ENCODE assay signal across 1 cellular context in the genomic region with DNA sequence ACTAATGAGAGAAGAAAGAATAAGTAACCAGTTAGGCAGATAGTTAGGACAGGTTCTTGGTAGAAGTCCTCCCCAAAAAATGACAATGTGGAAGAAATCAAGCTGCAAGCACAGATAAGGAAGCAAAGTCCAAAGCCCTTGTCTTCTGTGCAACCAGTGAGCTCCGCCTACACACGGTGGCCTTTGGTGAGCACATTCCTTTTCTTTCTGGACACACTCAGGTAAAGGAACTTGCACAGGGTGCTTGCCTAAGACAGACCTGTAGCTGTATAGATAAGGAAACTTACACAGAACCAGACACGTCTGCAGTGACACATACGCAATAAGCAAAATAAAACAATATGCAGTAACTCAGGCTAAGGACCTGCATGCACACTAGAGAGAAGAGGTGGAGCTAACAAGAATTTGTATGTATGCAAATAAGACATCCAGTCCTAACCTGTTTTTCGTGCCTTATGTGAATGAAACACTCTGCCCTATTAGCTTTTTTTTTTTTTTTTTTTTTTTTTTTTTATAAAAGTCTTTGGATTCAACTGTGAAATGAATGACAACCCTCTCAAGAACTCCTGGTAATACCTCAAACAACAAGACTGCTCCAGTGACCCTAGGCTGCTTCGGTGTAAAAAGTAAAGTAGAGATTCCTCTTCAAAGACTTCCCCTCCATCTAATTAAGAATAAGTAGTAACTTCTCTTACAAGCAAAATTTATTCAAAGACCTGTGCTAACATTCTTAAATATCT.
A peak's percentile ranks its signal among the peaks of the same experiment; 100 is the strongest.
TF ChIP-seq lines count a peak whose summit lies in the region.

No MANE protein-coding gene starts in this region.

TF ChIP-seq in K562, 482 proteins besides CTCF, POLR2A, EP300 and RAD21 (continued from another document):
- TF ChIP-seq, protein P1, sequence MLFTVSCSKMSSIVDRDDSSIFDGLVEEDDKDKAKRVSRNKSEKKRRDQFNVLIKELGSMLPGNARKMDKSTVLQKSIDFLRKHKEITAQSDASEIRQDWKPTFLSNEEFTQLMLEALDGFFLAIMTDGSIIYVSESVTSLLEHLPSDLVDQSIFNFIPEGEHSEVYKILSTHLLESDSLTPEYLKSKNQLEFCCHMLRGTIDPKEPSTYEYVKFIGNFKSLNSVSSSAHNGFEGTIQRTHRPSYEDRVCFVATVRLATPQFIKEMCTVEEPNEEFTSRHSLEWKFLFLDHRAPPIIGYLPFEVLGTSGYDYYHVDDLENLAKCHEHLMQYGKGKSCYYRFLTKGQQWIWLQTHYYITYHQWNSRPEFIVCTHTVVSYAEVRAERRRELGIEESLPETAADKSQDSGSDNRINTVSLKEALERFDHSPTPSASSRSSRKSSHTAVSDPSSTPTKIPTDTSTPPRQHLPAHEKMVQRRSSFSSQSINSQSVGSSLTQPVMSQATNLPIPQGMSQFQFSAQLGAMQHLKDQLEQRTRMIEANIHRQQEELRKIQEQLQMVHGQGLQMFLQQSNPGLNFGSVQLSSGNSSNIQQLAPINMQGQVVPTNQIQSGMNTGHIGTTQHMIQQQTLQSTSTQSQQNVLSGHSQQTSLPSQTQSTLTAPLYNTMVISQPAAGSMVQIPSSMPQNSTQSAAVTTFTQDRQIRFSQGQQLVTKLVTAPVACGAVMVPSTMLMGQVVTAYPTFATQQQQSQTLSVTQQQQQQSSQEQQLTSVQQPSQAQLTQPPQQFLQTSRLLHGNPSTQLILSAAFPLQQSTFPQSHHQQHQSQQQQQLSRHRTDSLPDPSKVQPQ (CRISPR knock-in tag; IDR thresholded peaks at IDR 0.05; ENCODE audit: borderline replicate concordance) = no peak
- TF ChIP-seq ZNF140 (CRISPR knock-in tag; IDR thresholded peaks at IDR 0.05) = no peak
- TF ChIP-seq BACH1 (tag; IDR thresholded peaks at IDR 0.05) = peak; percentile 45; the same call in 1 of the 2 replicates
- no peak for TF ChIP-seq HNRNPLL (IDR thresholded peaks at IDR 0.05; ENCODE audit: low read depth, low read length, poor library complexity, severe bottlenecking)
- TF ChIP-seq RUNX1 (IDR thresholded peaks at IDR 0.05; ENCODE audit: low read depth) = peak; percentile 60; the same call in 1 of the 2 replicates
- peak; percentile 61 to 65; a peak in 2 of 4 replicates for TF ChIP-seq RCOR1 (IDR thresholded peaks at IDR 0.05; ENCODE audit: borderline replicate concordance in 1 of 2, low read depth in 2 of 2, low read length in 2 of 2)
- TF ChIP-seq ZNF384 (IDR thresholded peaks at IDR 0.05; ENCODE audit: low read depth, low read length) = no peak
- TF ChIP-seq GABPB1 (CRISPR knock-in tag; IDR thresholded peaks at IDR 0.05) = no peak
- no peak for TF ChIP-seq GTF2A2 (tag; IDR thresholded peaks at IDR 0.05)
- TF ChIP-seq, protein P2, sequence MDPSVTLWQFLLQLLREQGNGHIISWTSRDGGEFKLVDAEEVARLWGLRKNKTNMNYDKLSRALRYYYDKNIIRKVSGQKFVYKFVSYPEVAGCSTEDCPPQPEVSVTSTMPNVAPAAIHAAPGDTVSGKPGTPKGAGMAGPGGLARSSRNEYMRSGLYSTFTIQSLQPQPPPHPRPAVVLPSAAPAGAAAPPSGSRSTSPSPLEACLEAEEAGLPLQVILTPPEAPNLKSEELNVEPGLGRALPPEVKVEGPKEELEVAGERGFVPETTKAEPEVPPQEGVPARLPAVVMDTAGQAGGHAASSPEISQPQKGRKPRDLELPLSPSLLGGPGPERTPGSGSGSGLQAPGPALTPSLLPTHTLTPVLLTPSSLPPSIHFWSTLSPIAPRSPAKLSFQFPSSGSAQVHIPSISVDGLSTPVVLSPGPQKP (CRISPR knock-in tag; IDR thresholded peaks at IDR 0.05) = no peak
- TF ChIP-seq, protein P3, sequence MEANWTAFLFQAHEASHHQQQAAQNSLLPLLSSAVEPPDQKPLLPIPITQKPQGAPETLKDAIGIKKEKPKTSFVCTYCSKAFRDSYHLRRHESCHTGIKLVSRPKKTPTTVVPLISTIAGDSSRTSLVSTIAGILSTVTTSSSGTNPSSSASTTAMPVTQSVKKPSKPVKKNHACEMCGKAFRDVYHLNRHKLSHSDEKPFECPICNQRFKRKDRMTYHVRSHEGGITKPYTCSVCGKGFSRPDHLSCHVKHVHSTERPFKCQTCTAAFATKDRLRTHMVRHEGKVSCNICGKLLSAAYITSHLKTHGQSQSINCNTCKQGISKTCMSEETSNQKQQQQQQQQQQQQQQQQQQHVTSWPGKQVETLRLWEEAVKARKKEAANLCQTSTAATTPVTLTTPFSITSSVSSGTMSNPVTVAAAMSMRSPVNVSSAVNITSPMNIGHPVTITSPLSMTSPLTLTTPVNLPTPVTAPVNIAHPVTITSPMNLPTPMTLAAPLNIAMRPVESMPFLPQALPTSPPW (CRISPR knock-in tag; IDR thresholded peaks at IDR 0.05) = peak; percentile 32; the same call in 1 of the 2 replicates
- no peak for TF ChIP-seq ZFX (CRISPR knock-in tag; IDR thresholded peaks at IDR 0.05)
- TF ChIP-seq SETDB1 (IDR thresholded peaks at IDR 0.05; ENCODE audit: low read length) = no peak
- TF ChIP-seq TRIM24 (IDR thresholded peaks at IDR 0.05) = peak; percentile 71 to 84
- no peak for TF ChIP-seq MCM2 (IDR thresholded peaks at IDR 0.05; ENCODE audit: low read depth)
- TF ChIP-seq CBFA2T3 (IDR thresholded peaks at IDR 0.05) = peak; percentile 95
- peak; percentile 29; the same call in 1 of the 2 replicates for TF ChIP-seq DMBX1 (CRISPR knock-in tag; IDR thresholded peaks at IDR 0.05; ENCODE audit: borderline replicate concordance)
